In the genomic region with DNA sequence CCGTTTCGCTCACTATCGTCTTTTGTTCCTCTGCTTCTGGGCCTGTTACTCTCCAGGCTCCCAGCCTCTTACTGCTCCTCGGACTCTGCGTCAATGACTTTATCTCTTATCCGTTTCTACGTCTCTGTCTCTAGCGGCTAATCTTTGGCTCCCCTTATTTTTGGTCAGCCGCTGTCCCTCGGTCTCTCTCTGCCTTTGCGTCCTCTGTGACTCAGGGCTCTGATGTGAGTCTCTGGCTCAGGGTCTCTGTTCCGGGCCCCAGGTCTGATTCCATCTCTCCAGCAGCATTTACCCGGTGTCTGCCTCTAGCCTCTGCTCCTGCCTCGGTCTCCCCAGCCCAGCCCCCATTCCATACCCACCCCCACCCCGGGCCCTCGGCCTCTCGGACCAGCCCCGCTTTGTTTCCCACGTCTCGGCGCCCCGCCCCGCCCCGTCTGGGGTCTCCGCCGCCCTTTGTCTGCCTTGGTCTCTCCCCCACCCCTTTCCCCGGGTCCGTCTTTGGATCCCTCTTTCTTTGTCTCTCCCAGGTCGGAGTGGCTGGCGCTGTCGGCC, we compare ENCODE assay signal across 8 cellular contexts. TPM values are rescaled to one million over a fixed set of nuclear protein-coding genes. Genes with fewer than 3 reads are reported as not detected.
DNase-seq lines count a peak whose midpoint lies in the region; ATAC-seq lines count a peak whose summit lies in the region.

No MANE protein-coding gene starts in this region.

- H3K9me3 ChIP-seq in NT2/D1 (ENCODE audit: insufficient read depth, low read length) (no peaks in the 10 kb centered on the region), endocrine pancreas (ENCODE audit: control insufficient read depth, low read length) (no peaks in the 10 kb centered on the region)

- H3K4me3 ChIP-seq in NT2/D1 (ENCODE audit: insufficient read length, low read depth) (peak overlapping the region; percentile 95), endocrine pancreas (ENCODE audit: control insufficient read depth, insufficient read depth, low read length) (no peak overlapping the region)

- H3K27me3 Mint-ChIP-seq in naive B cell, result no peaks in the 10 kb centered on the region

- peak overlapping the region; percentile 77 to 97 (median 90) for H3K4me3 Mint-ChIP-seq in naive B cell

- H3K9me3 Mint-ChIP-seq in naive B cell, result no peaks in the 10 kb centered on the region

- H3K9ac ChIP-seq in NT2/D1 (ENCODE audit: insufficient read length, low read depth), result peak overlapping the region; percentile 95
- peak overlapping the region; percentile 73 for H3K9ac ChIP-seq in endocrine pancreas (ENCODE audit: control insufficient read depth, insufficient read depth, low read length)

- ATAC-seq in naive B cell (ENCODE audit: low read depth in 2 of 2), result no peak
- no peak for ATAC-seq in HG03159 (IDR thresholded peaks at IDR 0.05; ENCODE audit: unreplicated experiment)
- ATAC-seq in GM19463 (IDR thresholded peaks at IDR 0.05; ENCODE audit: unreplicated experiment), result no peak

- no peaks in the 10 kb centered on the region for H3K36me3 Mint-ChIP-seq in naive B cell

- H3K4me1 ChIP-seq in NT2/D1 (ENCODE audit: insufficient read depth, insufficient read length), result peaks cover 19% of the 10 kb centered on the region
- peaks cover 5% of the 10 kb centered on the region for H3K4me1 ChIP-seq in endocrine pancreas (ENCODE audit: control insufficient read depth, insufficient read depth, low read length)

- H3K27ac Mint-ChIP-seq in naive B cell, result peak overlapping the region in 4 of 6 donors; percentile 49 to 95 (median 72)

- H3K27me3 ChIP-seq in NT2/D1 (ENCODE audit: insufficient read depth, insufficient read length) (no peaks in the 10 kb centered on the region), endocrine pancreas (ENCODE audit: control insufficient read depth, insufficient read depth, low read length) (no peaks in the 10 kb centered on the region)

- H3K36me3 ChIP-seq in NT2/D1 (ENCODE audit: insufficient read depth, insufficient read length, low read length), result peaks cover 30% of the 10 kb centered on the region
- H3K36me3 ChIP-seq in endocrine pancreas (ENCODE audit: control insufficient read depth, insufficient read depth, low read length), result no peaks in the 10 kb centered on the region

- peak; percentile 42 for DNase-seq in EL
- no peak for DNase-seq in NT2/D1 (ENCODE audit: low read depth, low spot score)
- DNase-seq in naive B cell, result no peak
- no peak for DNase-seq in Kasumi-1 (lab: John Stamatoyannopoulos, UW)
- DNase-seq in NCI-H2196 (lab: John Stamatoyannopoulos, UW; ENCODE audit: unreplicated experiment), result no peak

- peaks cover 23 to 38% (median 28%) of the 10 kb centered on the region in 3 donors for H3K4me1 Mint-ChIP-seq in naive B cell

RNA-seq across cellular contexts. Expression of gene ZNF48, which starts 0.5 kb away (rescaled TPM):
- 1 to 10 TPM; 3.4 to 9.9 (median 7.0) TPM for polyA plus RNA-seq in naive B cell (ENCODE audit: low read depth in 6 of 6)

RNA-seq across cellular contexts. Expression of gene SEPTIN1, which starts 12.3 kb away (rescaled TPM):
- 100 to 1,000 TPM; 102 to 145 (median 112) TPM for polyA plus RNA-seq in naive B cell (ENCODE audit: low read depth in 6 of 6)

RNA-seq across cellular contexts. Expression of gene ZNF771, which starts 12.7 kb away (rescaled TPM):
- polyA plus RNA-seq in naive B cell (ENCODE audit: low read depth in 6 of 6), result 1 to 10 TPM in 5 of 6 donors, not detected in 1; 1.7 to 5.0 (median 2.3) TPM

RNA-seq across cellular contexts. Expression of gene MYL11, which starts 20.1 kb away (rescaled TPM):
- not detected for polyA plus RNA-seq in naive B cell (ENCODE audit: low read depth in 6 of 6)

RNA-seq across cellular contexts. Expression of gene TBC1D10B, which starts 24.4 kb away (rescaled TPM):
- polyA plus RNA-seq in naive B cell (ENCODE audit: low read depth in 6 of 6), result 10 to 100 TPM in 3 of 6 donors, 1 to 10 TPM in 3; 6.2 to 16.9 (median 9.7) TPM
